8 cellular contexts compared by ENCODE assay signal in genomic region chr14:70359076-70359424, GRCh38. TPM values are rescaled to one million over a fixed set of nuclear protein-coding genes. Genes with fewer than 3 reads are reported as not detected.
DNase-seq lines count a peak whose midpoint lies in the region; ATAC-seq and TF ChIP-seq lines count a peak whose summit lies in the region.

No MANE protein-coding gene starts in this region.

- H3K4me3 ChIP-seq in BE2C (ENCODE audit: low read depth, low read length) (peak overlapping the region; percentile 92), RWPE2 (ENCODE audit: severe bottlenecking) (peak overlapping the region; percentile 78), esophagus squamous epithelium (peak overlapping the region; percentile 63 to 94 (median 88)), prostate gland (peak overlapping the region; percentile 59 to 73)

- H3K27me3 ChIP-seq in BE2C (no peaks in the 10 kb centered on the region; the same call in 1 of the 2 replicates), RWPE2 (ENCODE audit: insufficient read depth, poor library complexity, severe bottlenecking) (no peaks in the 10 kb centered on the region), esophagus squamous epithelium (no peaks in the 10 kb centered on the region), prostate gland (replicated peaks; ENCODE audit: insufficient read depth) (no peaks in the 10 kb centered on the region)

- H3K9me3 ChIP-seq in BE2C (peaks cover 3% of the 10 kb centered on the region), RWPE2 (ENCODE audit: severe bottlenecking) (no peaks in the 10 kb centered on the region), esophagus squamous epithelium (no peaks in the 10 kb centered on the region), prostate gland (no peaks in the 10 kb centered on the region)

- intact Hi-C loops in esophagus squamous epithelium (cut with DNase I), result no loop called here
- intact Hi-C loops in prostate gland (cut with DNase I), result loop anchor here (10.0 kb wide), 1 partner anchor 246 kb away; the partner anchor contains the start of gene MED6

- TF ChIP-seq POLR2A in esophagus squamous epithelium (IDR thresholded peaks at IDR 0.05) (no peak), prostate gland (IDR thresholded peaks at IDR 0.05) (no peak)

- ATAC-seq in GM21515 (IDR thresholded peaks at IDR 0.05; ENCODE audit: unreplicated experiment) (peak; percentile 22), RWPE2 (ENCODE audit: low read depth) (peak; percentile 45), GM21381 (IDR thresholded peaks at IDR 0.05; ENCODE audit: unreplicated experiment) (no peak)

- WGBS in esophagus squamous epithelium, 2 donors, result 0% methylated on average over 14 of the region's 14 CpGs
- 0% methylated on average over 14 of the region's 14 CpGs for WGBS in prostate gland

- H3K27ac ChIP-seq in RWPE2 (ENCODE audit: poor library complexity, severe bottlenecking), result peak overlapping the region; percentile 55
- peak overlapping the region; percentile 86 to 95 (median 92) for H3K27ac ChIP-seq in esophagus squamous epithelium
- peak overlapping the region; percentile 77 to 88 for H3K27ac ChIP-seq in prostate gland

- H3K36me3 ChIP-seq in BE2C (no peaks in the 10 kb centered on the region), RWPE2 (ENCODE audit: low read depth) (peaks cover 4% of the 10 kb centered on the region), esophagus squamous epithelium (no peaks in the 10 kb centered on the region), prostate gland (no peaks in the 10 kb centered on the region)

- H3K4me1 ChIP-seq in BE2C (no peaks in the 10 kb centered on the region), RWPE2 (ENCODE audit: insufficient read depth, poor library complexity, severe bottlenecking) (peaks cover 9% of the 10 kb centered on the region), esophagus squamous epithelium (peaks cover 6 to 50% (median 14%) of the 10 kb centered on the region in 3 donors), prostate gland (replicated peaks) (no peaks in the 10 kb centered on the region)

- no peak for TF ChIP-seq CTCF in BE2C (IDR thresholded peaks at IDR 0.05; ENCODE audit: low read depth, low read length)
- TF ChIP-seq CTCF in RWPE2 (IDR thresholded peaks at IDR 0.05; ENCODE audit: poor library complexity, severe bottlenecking), result no peak
- no peak for TF ChIP-seq CTCF in esophagus squamous epithelium (IDR thresholded peaks at IDR 0.05)
- no peak for TF ChIP-seq CTCF in prostate gland (IDR thresholded peaks at IDR 0.05)
- no peak for TF ChIP-seq CTCF in GM10266 (IDR thresholded peaks at IDR 0.05; ENCODE audit: control insufficient read depth, insufficient read depth, low read depth, missing control alignments)

- DNase-seq in BE2C (no peak), RWPE2 (ENCODE audit: low spot score) (no peak), esophagus squamous epithelium (lab: John Stamatoyannopoulos, UW) (no peak), prostate gland (ENCODE audit: low spot score) (no peak), dermis blood vessel endothelial cell (no peak), GM10266 (ENCODE audit: extremely low spot score) (no peak)

RNA-seq across cellular contexts. Expression of gene COX16, which starts 0.4 kb away (rescaled TPM):
- polyA plus RNA-seq in BE2C (2012; ENCODE audit: insufficient read depth, insufficient read length, low read depth), result 138 TPM
- 10 to 100 TPM; 19.3 to 33.0 (median 26.9) TPM for total RNA-seq in esophagus squamous epithelium
- 10 to 100 TPM; 19.3 to 43.8 TPM for total RNA-seq in prostate gland
- 41.0 and 71.0 TPM in 2 replicates for total RNA-seq in dermis blood vessel endothelial cell

RNA-seq across cellular contexts. Expression of gene SYNJ2BP, which starts 57.8 kb away (rescaled TPM):
- polyA plus RNA-seq in BE2C (2012; ENCODE audit: insufficient read depth, insufficient read length, low read depth), result 10.8 TPM
- 10 to 100 TPM in 2 of 4 donors, 1 to 10 TPM in 2; 6.8 to 17.0 (median 10.2) TPM for total RNA-seq in esophagus squamous epithelium
- 10 to 100 TPM; 18.3 to 33.1 TPM for total RNA-seq in prostate gland
- total RNA-seq in dermis blood vessel endothelial cell, result 20.1 and 29.1 TPM in 2 replicates
